1 cellular context compared by ENCODE assay signal in genomic region chr20:3902041-3902440, GRCh38.
A peak's percentile ranks its signal among the peaks of the same experiment; 100 is the strongest.
TF ChIP-seq lines count a peak whose summit lies in the region.

No MANE protein-coding gene starts in this region.

TF ChIP-seq in HepG2, 621 proteins besides CTCF, POLR2A, EP300 and RAD21:
- TF ChIP-seq, protein P1, sequence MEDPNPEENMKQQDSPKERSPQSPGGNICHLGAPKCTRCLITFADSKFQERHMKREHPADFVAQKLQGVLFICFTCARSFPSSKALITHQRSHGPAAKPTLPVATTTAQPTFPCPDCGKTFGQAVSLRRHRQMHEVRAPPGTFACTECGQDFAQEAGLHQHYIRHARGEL (CRISPR knock-in tag; IDR thresholded peaks at IDR 0.05), result no peak
- 0 out of 2 replicates have a peak, but pooled peaks have one; percentile 9 for TF ChIP-seq ARID5B (CRISPR knock-in tag; IDR thresholded peaks at IDR 0.05)
- no peak for TF ChIP-seq ETV5 (CRISPR knock-in tag; IDR thresholded peaks at IDR 0.05; ENCODE audit: borderline replicate concordance)
- no peak for TF ChIP-seq ZSCAN12 (CRISPR knock-in tag; IDR thresholded peaks at IDR 0.05)
- peak; percentile 60 for TF ChIP-seq NR2F6 (IDR thresholded peaks at IDR 0.05)
- TF ChIP-seq NR2F6 (CRISPR knock-in tag; IDR thresholded peaks at IDR 0.05), result peak; percentile 71
- no peak for TF ChIP-seq REXO4 (CRISPR knock-in tag; IDR thresholded peaks at IDR 0.05; ENCODE audit: borderline replicate concordance)
- TF ChIP-seq RARA (CRISPR knock-in tag; IDR thresholded peaks at IDR 0.05), result 0 out of 2 replicates have a peak, but pooled peaks have one; percentile 18
- 0 out of 2 replicates have a peak, but pooled peaks have one; percentile 25 for TF ChIP-seq TGIF2 (CRISPR knock-in tag; IDR thresholded peaks at IDR 0.05)
- TF ChIP-seq HCFC1 (IDR thresholded peaks at IDR 0.05; ENCODE audit: low read depth, low read length), result no peak
- no peak for TF ChIP-seq ZSCAN5A (CRISPR knock-in tag; IDR thresholded peaks at IDR 0.05; ENCODE audit: borderline replicate concordance)
- TF ChIP-seq RBM22 (optimal IDR thresholded peaks at IDR 0.05; ENCODE audit: low read length), result peak; percentile 93
- TF ChIP-seq ADNP (CRISPR knock-in tag; IDR thresholded peaks at IDR 0.05), result no peak
- no peak for TF ChIP-seq BCL3 (CRISPR knock-in tag; IDR thresholded peaks at IDR 0.05)
